Comparison of ENCODE assay signal across 12 cellular contexts in genomic region chr6:83292900-83293843, GRCh38.
DNase-seq lines count a peak whose midpoint lies in the region; ATAC-seq and TF ChIP-seq lines count a peak whose summit lies in the region.
"Had no signal": no experiment of that assay in that cellular context is flagged by ENCODE, and none has a peak within 500 bp of the region (broad histone marks: within the 10 kb centered on the region; RNA-seq: fewer than 3 reads in every experiment).

No MANE protein-coding gene starts in this region.

- TF ChIP-seq CTCF in GM10248 (IDR thresholded peaks at IDR 0.05; ENCODE audit: control extremely low read depth, extremely low read depth, low read depth, missing control alignments): no peak
- TF ChIP-seq CTCF in upper lobe of left lung (IDR thresholded peaks at IDR 0.05): no peak
- no peak for TF ChIP-seq CTCF in body of pancreas (IDR thresholded peaks at IDR 0.05)

- CTCF ChIA-PET in GM10248 (lab: Yijun Ruan, JAX): interaction anchor here (1.1 kb wide), 1 partner anchor 12 kb away, joined by 3 read pairs; no protein-coding TSS in a partner anchor

- H3K27me3 ChIP-seq in upper lobe of left lung: no peaks in the 10 kb centered on the region
- H3K27me3 ChIP-seq in body of pancreas: no peaks in the 10 kb centered on the region
- H3K27me3 ChIP-seq: SJCRH30 had no signal

- H3K27ac ChIP-seq in upper lobe of left lung (no peak overlapping the region), body of pancreas (no peak overlapping the region)
- H3K27ac ChIP-seq: SJCRH30 had no signal

- POLR2A ChIA-PET in GM10248 (lab: Yijun Ruan, JAX): no interaction called here

- no peak for TF ChIP-seq EP300 in upper lobe of left lung (IDR thresholded peaks at IDR 0.05)

- intact Hi-C loops in body of pancreas (cut with DNase I): no loop called here

- DNase-seq in GM10248 (ENCODE audit: extremely low spot score) (peak; percentile 20), upper lobe of left lung (no peak), DMS153 treated with DMSO at 0.1 percent for 48 hours (lab: John Stamatoyannopoulos, UW; ENCODE audit: unreplicated experiment) (no peak), anterior cingulate cortex (lab: John Stamatoyannopoulos, UW) (no peak), body of pancreas (no peak)
- DNase-seq: EL, HCEC 1CT, NCI-H526, SJCRH30 had no signal

- no peaks in the 10 kb centered on the region for H3K4me1 ChIP-seq in upper lobe of left lung
- no peaks in the 10 kb centered on the region for H3K4me1 ChIP-seq in body of pancreas
- H3K4me1 ChIP-seq: SJCRH30 had no signal

- no peaks in the 10 kb centered on the region for H3K9me3 ChIP-seq in upper lobe of left lung
- H3K9me3 ChIP-seq in body of pancreas: no peaks in the 10 kb centered on the region
- H3K9me3 ChIP-seq: SJCRH30 had no signal

- whole genome bisulfite sequencing in upper lobe of left lung, 2 donors: 87 to 94% methylated on average over 9 of the region's 9 CpGs
- 89 to 96% methylated on average over 9 of the region's 9 CpGs for WGBS in body of pancreas, 2 donors

- H3K4me3 ChIP-seq in upper lobe of left lung: no peak overlapping the region
- no peak overlapping the region for H3K4me3 ChIP-seq in body of pancreas
- H3K4me3 ChIP-seq: SJCRH30 had no signal

- TF ChIP-seq POLR2A in upper lobe of left lung (IDR thresholded peaks at IDR 0.05) (no peak), body of pancreas (IDR thresholded peaks at IDR 0.05) (no peak)

- ATAC-seq in GM18907 (IDR thresholded peaks at IDR 0.05; ENCODE audit: unreplicated experiment) (peak; percentile 97), GM21825 (IDR thresholded peaks at IDR 0.05; ENCODE audit: unreplicated experiment) (peak; percentile 68), HG03354 (IDR thresholded peaks at IDR 0.05; ENCODE audit: poor library complexity, severe bottlenecking, unreplicated experiment) (peak; percentile 91), upper lobe of left lung (ENCODE audit: low FRiP score in 2 of 2) (no peak), body of pancreas (no peak)

- H3K36me3 ChIP-seq in upper lobe of left lung (no peaks in the 10 kb centered on the region), body of pancreas (replicated peaks in 1 of 2; ENCODE audit: insufficient read depth in 1 of 2, low read depth in 2 of 2) (no peaks in the 10 kb centered on the region)
- H3K36me3 ChIP-seq: SJCRH30 had no signal

Comparison
In these comparisons a context has a peak if more than half of its experiments do, and no peak if none do; other contexts are left out.
1. ATAC-seq: peak in GM18907 (single experiment), GM21825 (single experiment) and HG03354 (single experiment); none in upper lobe of left lung (0 of 2) and body of pancreas (single experiment).